1 cellular context compared by ENCODE assay signal in genomic region chr12:65826513-65827171, GRCh38.
TF ChIP-seq lines count a peak whose summit lies in the region.

No MANE protein-coding gene starts in this region.

TF ChIP-seq in GM23338, 12 proteins besides CTCF, POLR2A, EP300 and RAD21 (continued from another document):
- TF ChIP-seq REST (IDR thresholded peaks at IDR 0.05; ENCODE audit: unreplicated experiment) = no peak
- TF ChIP-seq ZNF114 (CRISPR knock-in tag; IDR thresholded peaks at IDR 0.05) = no peak
